Comparison of ENCODE assay signal across 8 cellular contexts in the genomic region with DNA sequence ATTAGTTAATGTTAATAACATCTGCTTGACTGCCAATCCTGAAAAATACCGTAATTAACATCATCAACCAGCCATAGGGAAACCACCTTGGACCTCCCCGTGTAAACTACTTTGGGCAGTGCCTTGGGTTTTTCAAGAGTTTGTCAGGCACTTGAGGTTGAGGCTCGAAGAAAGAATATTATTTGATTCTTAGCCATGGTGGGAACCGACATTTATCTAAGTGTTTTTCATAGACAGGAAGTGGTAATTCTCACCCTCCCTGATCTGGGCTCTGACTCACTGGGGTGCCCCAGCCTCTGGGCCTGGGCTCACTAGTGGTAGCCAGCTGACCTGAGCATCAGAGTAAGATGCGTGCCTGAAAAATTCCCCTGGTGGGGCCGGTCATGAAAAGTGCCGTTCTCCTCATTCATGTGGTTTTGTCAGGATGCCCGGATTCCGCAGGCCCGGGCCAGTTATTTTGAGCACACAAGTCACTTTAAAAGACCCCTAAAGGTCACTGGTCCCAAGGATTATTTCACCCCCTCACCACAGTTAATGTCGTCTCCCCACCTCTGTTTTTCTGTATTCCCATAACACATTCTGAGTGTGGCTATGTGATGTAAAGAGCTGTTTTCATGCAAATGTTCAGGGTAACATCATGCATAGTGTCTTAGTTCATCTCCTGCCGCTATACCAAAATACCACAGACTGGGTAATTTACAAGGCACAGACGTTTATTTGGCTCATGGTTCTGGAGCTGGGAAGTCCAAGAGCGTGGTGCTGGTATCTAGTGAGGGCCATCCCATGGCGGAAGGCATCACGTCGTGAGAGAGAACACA. TPM values are rescaled to one million over a fixed set of nuclear protein-coding genes. Genes with fewer than 3 reads are reported as not detected.
DNase-seq lines count a peak whose midpoint lies in the region; ATAC-seq, FAIRE-seq and TF ChIP-seq lines count a peak whose summit lies in the region.

No MANE protein-coding gene starts in this region.

- H3K9me2 ChIP-seq in DOHH2 (replicated peaks; ENCODE audit: control insufficient read depth, low read length): no peaks in the 10 kb centered on the region

- H2AFZ ChIP-seq in keratinocyte (ENCODE audit: control insufficient read depth, low read length): peak overlapping the region; percentile 66

- no peaks in the 10 kb centered on the region for H3F3A ChIP-seq in DOHH2 (ENCODE audit: control insufficient read depth, insufficient read depth)

- no peaks in the 10 kb centered on the region for H3K36me3 ChIP-seq in DOHH2 (ENCODE audit: control insufficient read depth, low read length)
- H3K36me3 ChIP-seq in keratinocyte (ENCODE audit: control insufficient read depth in 2 of 2, extremely low read depth in 1 of 2, insufficient read depth in 2 of 2, low read length in 2 of 2): no peaks in the 10 kb centered on the region

- peaks cover 4 to 7% of the 10 kb centered on the region in 2 donors for H3K9me3 Mint-ChIP-seq in stimulated activated naive CD8-positive, alpha-beta T cell treated with anti-CD3 and anti-CD28 coated beads, Interleukin-15, amount 100 ng/mL, for 72 hours

- H3K4me1 Mint-ChIP-seq in stimulated activated naive CD8-positive, alpha-beta T cell treated with anti-CD3 and anti-CD28 coated beads, Interleukin-15, amount 100 ng/mL, for 72 hours: peaks cover 89% of the 10 kb centered on the region

- H3K4me1 ChIP-seq in DOHH2 (ENCODE audit: control insufficient read depth, low read length) (peaks cover 10% of the 10 kb centered on the region), keratinocyte (ENCODE audit: control insufficient read depth, extremely low read depth, insufficient read depth, low read length) (peaks cover 5% of the 10 kb centered on the region)

- H3K27me3 ChIP-seq in DOHH2 (ENCODE audit: control insufficient read depth, low read length): peaks cover 33% of the 10 kb centered on the region
- H3K27me3 ChIP-seq in keratinocyte (ENCODE audit: control insufficient read depth, extremely low read depth, insufficient read depth, low read length): no peaks in the 10 kb centered on the region

- peak overlapping the region; percentile 74 to 82 for H3K4me3 Mint-ChIP-seq in stimulated activated naive CD8-positive, alpha-beta T cell treated with anti-CD3 and anti-CD28 coated beads, Interleukin-15, amount 100 ng/mL, for 72 hours

- peak; percentile 74 for ATAC-seq in GM21529 (IDR thresholded peaks at IDR 0.05; ENCODE audit: unreplicated experiment)
- ATAC-seq in stimulated activated naive CD8-positive, alpha-beta T cell treated with anti-CD3 and anti-CD28 coated beads, Interleukin-15, amount 100 ng/mL, for 72 hours: peak; percentile 97

- no peak for FAIRE-seq in keratinocyte (lab: Jason Lieb, UNC)

- no peak for TF ChIP-seq CTCF in DOHH2 (IDR thresholded peaks at IDR 0.05; ENCODE audit: low read depth, low read length, poor library complexity, severe bottlenecking)
- no peak for TF ChIP-seq CTCF in keratinocyte (optimal IDR thresholded peaks at IDR 0.05 in 1 of 3, IDR thresholded peaks at IDR 0.05 in 1 of 3, conservative IDR thresholded peaks at IDR 0.05 in 1 of 3; ENCODE audit: extremely low read depth in 1 of 3, insufficient read depth in 2 of 3, low read length in 3 of 3)

- no peak overlapping the region for H3K9ac ChIP-seq in keratinocyte (ENCODE audit: control insufficient read depth, extremely low read depth, insufficient read depth, low read length)

- dilution Hi-C loops in keratinocyte (cut with MboI; ENCODE audit: extremely low pct_ligation_motif_present, low sequenced_read_pairs): no loop called here

- peak; percentile 44 for DNase-seq in Jurkat, Clone E6-1 (ENCODE audit: low read depth, low spot score)
- DNase-seq in activated T-cell treated with anti-CD3 and anti-CD28 coated beads for 1 hour (ENCODE audit: low read depth) (peak; percentile 45), keratinocyte (ENCODE audit: low read depth, low spot score) (no peak), middle frontal gyrus (ENCODE audit: extremely low spot score, low spot score) (no peak), DMS53 treated with DMSO at 0.1 percent for 48 hours (lab: John Stamatoyannopoulos, UW; ENCODE audit: unreplicated experiment) (no peak)
- DNase-seq in stimulated activated naive CD8-positive, alpha-beta T cell treated with anti-CD3 and anti-CD28 coated beads, Interleukin-15, amount 100 ng/mL, for 72 hours: peak; percentile 90 to 96

- no peaks in the 10 kb centered on the region for H3K27me3 Mint-ChIP-seq in stimulated activated naive CD8-positive, alpha-beta T cell treated with anti-CD3 and anti-CD28 coated beads, Interleukin-15, amount 100 ng/mL, for 72 hours

- H3K4me3 ChIP-seq in DOHH2 (ENCODE audit: low read length) (no peak overlapping the region), keratinocyte (ENCODE audit: control insufficient read depth in 2 of 3, extremely low read depth in 1 of 3, insufficient read depth in 2 of 3, low read depth in 1 of 3, low read length in 3 of 3) (no peak overlapping the region)
- no peak overlapping the region for H3K4me3 ChIP-seq in Jurkat, Clone E6-1 (ENCODE audit: low read length)

- H3K4me2 ChIP-seq in DOHH2 (ENCODE audit: low read length) (peak overlapping the region; percentile 11), keratinocyte (ENCODE audit: control insufficient read depth, extremely low read depth, insufficient read depth, low read depth, low read length) (peak overlapping the region; percentile 45)

- H3K9me3 ChIP-seq in DOHH2 (ENCODE audit: control insufficient read depth, insufficient read depth, low read length) (no peaks in the 10 kb centered on the region), keratinocyte (ENCODE audit: control insufficient read depth, low read depth, low read length) (no peaks in the 10 kb centered on the region)

- peak overlapping the region; percentile 91 to 94 for H3K27ac Mint-ChIP-seq in stimulated activated naive CD8-positive, alpha-beta T cell treated with anti-CD3 and anti-CD28 coated beads, Interleukin-15, amount 100 ng/mL, for 72 hours

- H4K20me1 ChIP-seq in DOHH2 (ENCODE audit: control insufficient read depth, insufficient read depth, low read depth, low read length): no peaks in the 10 kb centered on the region
- no peaks in the 10 kb centered on the region for H4K20me1 ChIP-seq in keratinocyte (ENCODE audit: control insufficient read depth, extremely low read depth, insufficient read depth, low read length)

- no peaks in the 10 kb centered on the region for H3K9me1 ChIP-seq in keratinocyte (ENCODE audit: control insufficient read depth, extremely low read depth, insufficient read depth, low read length)

- H3K79me2 ChIP-seq in DOHH2 (ENCODE audit: control insufficient read depth, low read length) (no peaks in the 10 kb centered on the region), keratinocyte (ENCODE audit: control insufficient read depth, insufficient read depth, low read length) (no peaks in the 10 kb centered on the region)

- H3K27ac ChIP-seq in DOHH2 (ENCODE audit: low read depth, low read length): no peak overlapping the region
- no peak overlapping the region for H3K27ac ChIP-seq in keratinocyte (ENCODE audit: control insufficient read depth, insufficient read depth, low read length)

RNA-seq across cellular contexts. Expression of gene SPATA3, which starts 21.6 kb away (rescaled TPM):
- not detected for polyA plus RNA-seq in Jurkat, Clone E6-1 (2012; ENCODE audit: insufficient read depth, insufficient read length)
- not detected in 3 replicates for polyA plus RNA-seq in keratinocyte
- polyA plus RNA-seq in keratinocyte (2011; ENCODE audit: low read depth): not detected
- not detected in 2 replicates for polyA plus RNA-seq in keratinocyte (2011; cell fraction: cytosol; rRNA removed)
- polyA plus RNA-seq in keratinocyte (2011; cell fraction: nucleus; rRNA removed): not detected in 2 replicates
- not detected in 2 replicates for polyA plus RNA-seq in keratinocyte (2012; ENCODE audit: low replicate concordance)
- polyA minus RNA-seq in keratinocyte: not detected in 3 replicates
- not detected for polyA minus RNA-seq in keratinocyte (2011; cell fraction: cytosol; rRNA and poly(A)+ RNA removed)
- polyA minus RNA-seq in keratinocyte (2011; cell fraction: nucleus; rRNA and poly(A)+ RNA removed): not detected in 2 replicates

RNA-seq across cellular contexts. Expression of gene GPR55, which starts 49.3 kb away (rescaled TPM):
- not detected for polyA plus RNA-seq in Jurkat, Clone E6-1 (2012; ENCODE audit: insufficient read depth, insufficient read length)
- polyA plus RNA-seq in keratinocyte: not detected in 3 replicates
- polyA plus RNA-seq in keratinocyte (2011; ENCODE audit: low read depth): not detected
- polyA plus RNA-seq in keratinocyte (2011; cell fraction: cytosol; rRNA removed): not detected in 2 replicates
- polyA plus RNA-seq in keratinocyte (2011; cell fraction: nucleus; rRNA removed): not detected in 2 replicates
- polyA plus RNA-seq in keratinocyte (2012; ENCODE audit: low replicate concordance): not detected in 2 replicates
- polyA minus RNA-seq in keratinocyte: 2.1 TPM in 1 of 3 replicates, not detected in the others
- not detected for polyA minus RNA-seq in keratinocyte (2011; cell fraction: cytosol; rRNA and poly(A)+ RNA removed)
- polyA minus RNA-seq in keratinocyte (2011; cell fraction: nucleus; rRNA and poly(A)+ RNA removed): not detected in 2 replicates

Comparison
In these comparisons a context has a peak if more than half of its experiments do, and no peak if none do; other contexts are left out.
1. DNase-seq: peak in Jurkat, Clone E6-1 (single experiment), activated T-cell treated with anti-CD3 and anti-CD28 coated beads for 1 hour (single experiment) and stimulated activated naive CD8-positive, alpha-beta T cell treated with anti-CD3 and anti-CD28 coated beads, Interleukin-15, amount 100 ng/mL, for 72 hours (2 of 2); none in keratinocyte (single experiment), middle frontal gyrus (single experiment) and DMS53 treated with DMSO at 0.1 percent for 48 hours (single experiment).